ENCODE assay signal across 8 cellular contexts in the genomic region with DNA sequence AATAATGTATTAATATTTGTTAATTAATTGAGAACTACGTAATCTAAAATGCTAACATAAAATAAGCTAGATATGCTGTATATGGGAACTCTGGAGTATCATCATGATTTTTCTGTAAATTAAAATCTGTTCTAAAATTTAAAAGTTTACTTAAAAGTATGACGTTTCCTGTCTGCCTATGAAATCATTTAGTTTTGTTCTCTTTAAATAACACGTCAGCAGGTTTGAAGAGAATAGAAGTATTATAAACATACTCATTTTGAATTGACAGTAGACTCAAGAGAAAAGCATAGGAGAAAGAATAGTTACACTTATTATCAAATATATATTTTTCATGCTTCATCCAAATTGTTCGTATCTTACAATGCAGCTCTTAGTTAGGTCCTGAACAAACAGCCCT. TPM values are rescaled to one million over a fixed set of nuclear protein-coding genes. Genes with fewer than 3 reads are reported as not detected.
"Had no signal": no experiment of that assay in that cellular context is flagged by ENCODE, and none has a peak within 500 bp of the region (broad histone marks: within the 10 kb centered on the region; RNA-seq: fewer than 3 reads in every experiment).

No MANE protein-coding gene starts in this region.

- H3K4me2 ChIP-seq: GM23338 had no signal

- ATAC-seq: GM23338 had no signal

- H3K27ac ChIP-seq: HL-60 had no signal

- H3K4me3 ChIP-seq: GM23338 had no signal

- H2AFZ ChIP-seq: GM23338 had no signal

- DNase-seq: H9, HCEC 1CT, IMR-90, KBM-7 had no signal

- FAIRE-seq: H1, H54 had no signal

RNA-seq across cellular contexts. Expression of gene ZNF804A, which starts 19.1 kb away (rescaled TPM):
- total RNA-seq: GM23338, H1, H9 had no signal
- polyA plus RNA-seq: GM23338 had no signal
